16 cellular contexts compared by ENCODE assay signal in the genomic region with DNA sequence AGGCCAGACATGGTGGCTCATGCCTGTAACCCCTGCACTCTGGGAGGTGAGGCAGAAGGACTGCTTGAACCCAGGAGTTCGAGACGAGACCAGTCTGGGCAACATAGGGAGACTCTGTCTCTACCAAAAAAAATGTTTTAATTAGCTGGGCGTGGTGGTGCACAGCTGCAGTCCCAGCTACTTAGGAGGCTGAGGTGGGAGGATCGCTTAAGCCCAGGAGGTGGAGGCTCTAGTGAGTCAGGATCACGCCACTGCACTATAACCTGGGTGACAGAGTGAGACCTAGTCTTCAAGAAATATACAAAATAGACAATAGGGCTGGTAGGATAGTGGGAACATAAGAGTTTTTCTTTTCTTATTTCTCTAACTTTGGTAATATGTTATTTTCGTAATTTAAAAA. TPM values are rescaled to one million over a fixed set of nuclear protein-coding genes. Genes with fewer than 3 reads are reported as not detected.
DNase-seq lines count a peak whose midpoint lies in the region; ATAC-seq and TF ChIP-seq lines count a peak whose summit lies in the region.
"Had no signal": no experiment of that assay in that cellular context is flagged by ENCODE, and none has a peak within 500 bp of the region (broad histone marks: within the 10 kb centered on the region; RNA-seq: fewer than 3 reads in every experiment).

No MANE protein-coding gene starts in this region.

- TF ChIP-seq EP300 in esophagus muscularis mucosa (IDR thresholded peaks at IDR 0.05) (no peak), sigmoid colon (IDR thresholded peaks at IDR 0.05) (no peak), tibial nerve (IDR thresholded peaks at IDR 0.05) (no peak), gastroesophageal sphincter (IDR thresholded peaks at IDR 0.05) (no peak)

- ATAC-seq in body of pancreas (no peak), gastroesophageal sphincter (no peak)

- WGBS in esophagus muscularis mucosa = 94% methylated on average over 6 of the region's 6 CpGs
- WGBS in sigmoid colon, 2 donors = 89 to 94% methylated on average over 6 of the region's 6 CpGs
- 91 to 93% methylated on average over 6 of the region's 6 CpGs for WGBS in tibial nerve, 2 donors
- 91 to 95% methylated on average over 6 of the region's 6 CpGs for WGBS in body of pancreas, 2 donors
- WGBS in gastroesophageal sphincter (ENCODE audit: low coverage in 1 of 2), 2 donors = 95 to 99% methylated on average over 6 of the region's 6 CpGs

- H3K4me3 ChIP-seq in cardiac muscle cell = no peak overlapping the region
- no peak overlapping the region for H3K4me3 ChIP-seq in right atrium auricular region
- no peak overlapping the region for H3K4me3 ChIP-seq in esophagus muscularis mucosa
- no peak overlapping the region for H3K4me3 ChIP-seq in sigmoid colon
- no peak overlapping the region for H3K4me3 ChIP-seq in tibial nerve
- H3K4me3 ChIP-seq in body of pancreas = no peak overlapping the region
- H3K4me3 ChIP-seq in gastroesophageal sphincter = no peak overlapping the region
- H3K4me3 ChIP-seq: BLaER1 treated with 17β-estradiol and CSF1 and Interleukin-3, amounts not matched to agents 10 nM and 100 nM had no signal

- DNase-seq in cardiac muscle cell (ENCODE audit: low read depth in 1 of 2, low spot score in 1 of 2) = no peak
- DNase-seq in right atrium auricular region (ENCODE audit: low spot score) = no peak
- DNase-seq in esophagus muscularis mucosa (ENCODE audit: extremely low spot score) = no peak
- DNase-seq in sigmoid colon = no peak
- DNase-seq in tibial nerve (ENCODE audit: low spot score in 2 of 2) = no peak
- DNase-seq in body of pancreas = no peak
- DNase-seq in NCI-H524 treated with DMSO at 0.1 percent for 48 hours (lab: John Stamatoyannopoulos, UW) = no peak
- DNase-seq: 8988T, EL, H7, NCI-H1048, NCI-H1694, NCI-H2107, NCI-H345 had no signal

- TF ChIP-seq CTCF in cardiac muscle cell (IDR thresholded peaks at IDR 0.05; ENCODE audit: low read depth, low read length) = no peak
- TF ChIP-seq CTCF in right atrium auricular region (IDR thresholded peaks at IDR 0.05) = no peak
- no peak for TF ChIP-seq CTCF in esophagus muscularis mucosa (IDR thresholded peaks at IDR 0.05)
- TF ChIP-seq CTCF in sigmoid colon (IDR thresholded peaks at IDR 0.05) = no peak
- TF ChIP-seq CTCF in tibial nerve (IDR thresholded peaks at IDR 0.05) = no peak
- no peak for TF ChIP-seq CTCF in body of pancreas (IDR thresholded peaks at IDR 0.05)
- no peak for TF ChIP-seq CTCF in gastroesophageal sphincter (IDR thresholded peaks at IDR 0.05)

- peak overlapping the region; percentile 82 for H3K27ac ChIP-seq in cardiac muscle cell
- H3K27ac ChIP-seq in right atrium auricular region = peak overlapping the region in 1 of 2 donors; percentile 63
- peak overlapping the region in 3 of 4 donors; percentile 81 to 85 (median 83) for H3K27ac ChIP-seq in esophagus muscularis mucosa (replicated peaks in 1 of 4)
- peak overlapping the region in 3 of 4 donors; percentile 84 to 91 (median 85) for H3K27ac ChIP-seq in sigmoid colon
- peak overlapping the region in 2 of 4 donors; percentile 70 to 81 for H3K27ac ChIP-seq in tibial nerve
- H3K27ac ChIP-seq in body of pancreas = peak overlapping the region in 1 of 4 donors; percentile 10
- peak overlapping the region in 2 of 4 donors; percentile 9 to 86 for H3K27ac ChIP-seq in gastroesophageal sphincter
- H3K27ac ChIP-seq: BLaER1 treated with 17β-estradiol and CSF1 and Interleukin-3, amounts not matched to agents 10 nM and 100 nM had no signal

- intact Hi-C loops in esophagus muscularis mucosa (cut with DNase I) (no loop called here), sigmoid colon (cut with DNase I) (loop anchor here (2.0 kb wide), 1 partner anchor 41 kb away; no protein-coding TSS in a partner anchor), body of pancreas (cut with DNase I) (no loop called here)

- H3K9me3 ChIP-seq in cardiac muscle cell (ENCODE audit: low read depth) (no peaks in the 10 kb centered on the region), right atrium auricular region (no peaks in the 10 kb centered on the region), esophagus muscularis mucosa (no peaks in the 10 kb centered on the region), sigmoid colon (no peaks in the 10 kb centered on the region), tibial nerve (no peaks in the 10 kb centered on the region), body of pancreas (no peaks in the 10 kb centered on the region), gastroesophageal sphincter (no peaks in the 10 kb centered on the region)
- H3K9me3 ChIP-seq: BLaER1 treated with 17β-estradiol and CSF1 and Interleukin-3, amounts not matched to agents 10 nM and 100 nM had no signal

- no peaks in the 10 kb centered on the region for H3K36me3 ChIP-seq in cardiac muscle cell
- no peaks in the 10 kb centered on the region for H3K36me3 ChIP-seq in right atrium auricular region
- H3K36me3 ChIP-seq in esophagus muscularis mucosa = no peaks in the 10 kb centered on the region
- H3K36me3 ChIP-seq in sigmoid colon = no peaks in the 10 kb centered on the region
- no peaks in the 10 kb centered on the region for H3K36me3 ChIP-seq in tibial nerve
- no peaks in the 10 kb centered on the region for H3K36me3 ChIP-seq in body of pancreas (replicated peaks in 1 of 2; ENCODE audit: insufficient read depth in 1 of 2, low read depth in 2 of 2)
- no peaks in the 10 kb centered on the region for H3K36me3 ChIP-seq in gastroesophageal sphincter

- TF ChIP-seq POLR2A in esophagus muscularis mucosa (IDR thresholded peaks at IDR 0.05; ENCODE audit: low read depth) = no peak
- TF ChIP-seq POLR2A in sigmoid colon (IDR thresholded peaks at IDR 0.05) = no peak
- no peak for TF ChIP-seq POLR2A in tibial nerve (IDR thresholded peaks at IDR 0.05)
- TF ChIP-seq POLR2A in body of pancreas (IDR thresholded peaks at IDR 0.05) = no peak
- no peak for TF ChIP-seq POLR2A in gastroesophageal sphincter (IDR thresholded peaks at IDR 0.05)

- H3K4me1 ChIP-seq in cardiac muscle cell (ENCODE audit: low read depth) = peaks cover 78% of the 10 kb centered on the region
- H3K4me1 ChIP-seq in right atrium auricular region = peaks cover 0 to 95% of the 10 kb centered on the region in 2 donors
- peaks cover 23 to 80% (median 63%) of the 10 kb centered on the region in 4 donors for H3K4me1 ChIP-seq in esophagus muscularis mucosa
- H3K4me1 ChIP-seq in sigmoid colon = peaks cover 0 to 82% (median 68%) of the 10 kb centered on the region in 4 donors
- peaks cover 0 to 94% (median 26%) of the 10 kb centered on the region in 4 donors for H3K4me1 ChIP-seq in tibial nerve
- H3K4me1 ChIP-seq in body of pancreas = peaks cover 91% of the 10 kb centered on the region
- peaks cover 26 to 80% (median 34%) of the 10 kb centered on the region in 3 donors for H3K4me1 ChIP-seq in gastroesophageal sphincter

- H3K27me3 ChIP-seq in cardiac muscle cell (no peaks in the 10 kb centered on the region), right atrium auricular region (no peaks in the 10 kb centered on the region), esophagus muscularis mucosa (no peaks in the 10 kb centered on the region), sigmoid colon (no peaks in the 10 kb centered on the region), tibial nerve (no peaks in the 10 kb centered on the region), body of pancreas (no peaks in the 10 kb centered on the region), gastroesophageal sphincter (no peaks in the 10 kb centered on the region)
- H3K27me3 ChIP-seq: BLaER1 treated with 17β-estradiol and CSF1 and Interleukin-3, amounts not matched to agents 10 nM and 100 nM had no signal

RNA-seq across cellular contexts. Expression of gene CREB3L2, which starts 50.2 kb away (rescaled TPM):
- total RNA-seq in cardiac muscle cell (15.8 and 24.3 TPM in 2 replicates), right atrium auricular region (10 to 100 TPM; 25.6 to 39.6 TPM), esophagus muscularis mucosa (10 to 100 TPM; 29.2 to 43.4 (median 37.1) TPM), sigmoid colon (10 to 100 TPM; 26.0 to 41.3 (median 30.2) TPM), tibial nerve (10 to 100 TPM; 43.5 to 73.0 (median 51.2) TPM), body of pancreas (10 to 100 TPM; 21.3 to 28.0 TPM), gastroesophageal sphincter (10 to 100 TPM; 33.1 to 59.1 (median 43.3) TPM)
- polyA plus RNA-seq in cardiac muscle cell (22.1 and 25.5 TPM in 2 replicates), sigmoid colon (10 to 100 TPM in 1 of 3 donors, 1 to 10 TPM in 2; 3.0 to 15.6 (median 4.4) TPM)
